In genomic region chr10:14048930-14049613, GRCh38 we compare ENCODE assay signal across 28 cellular contexts.
DNase-seq lines count a peak whose midpoint lies in the region; ATAC-seq, FAIRE-seq and TF ChIP-seq lines count a peak whose summit lies in the region.
"Had no signal": no experiment of that assay in that cellular context is flagged by ENCODE, and none has a peak within 500 bp of the region (broad histone marks: within the 10 kb centered on the region; RNA-seq: fewer than 3 reads in every experiment).

No MANE protein-coding gene starts in this region.

- peak overlapping the region; percentile 66 to 78 for H3K27ac ChIP-seq in liver (ENCODE audit: low read depth in 1 of 2, low read length in 2 of 2)
- no peak overlapping the region for H3K27ac ChIP-seq in HepG2 (ENCODE audit: extremely low read length, insufficient read depth, low read length)
- peak overlapping the region in 3 of 4 donors; percentile 62 to 86 (median 67) for H3K27ac ChIP-seq in body of pancreas
- H3K27ac ChIP-seq in hepatocyte = peak overlapping the region; percentile 34
- no peak overlapping the region for H3K27ac ChIP-seq in right atrium auricular region
- H3K27ac ChIP-seq: left ventricle myocardium inferior, Peyer's patch, thyroid gland, vagina had no signal

- TF ChIP-seq CTCF in liver (IDR thresholded peaks at IDR 0.05; ENCODE audit: low read depth, low read length, missing input control) (no peak), HepG2 (CRISPR knock-in tag; IDR thresholded peaks at IDR 0.05) (no peak), body of pancreas (IDR thresholded peaks at IDR 0.05) (no peak), hepatocyte (IDR thresholded peaks at IDR 0.05; ENCODE audit: poor library complexity) (no peak), right atrium auricular region (IDR thresholded peaks at IDR 0.05) (no peak)

- H3K9me3 ChIP-seq in liver (ENCODE audit: control insufficient read depth in 4 of 4, low read length in 3 of 4) (no peaks in the 10 kb centered on the region), HepG2 (ENCODE audit: low read length) (no peaks in the 10 kb centered on the region), body of pancreas (no peaks in the 10 kb centered on the region), hepatocyte (ENCODE audit: low read depth) (no peaks in the 10 kb centered on the region), right atrium auricular region (no peaks in the 10 kb centered on the region)
- H3K9me3 ChIP-seq: BE2C, left ventricle myocardium inferior, thyroid gland, vagina had no signal

- H3K79me2 ChIP-seq in HepG2 (ENCODE audit: insufficient read depth, low read length) = no peaks in the 10 kb centered on the region
- H3K79me2 ChIP-seq in hepatocyte = no peaks in the 10 kb centered on the region

- no peak for DNase-seq in HepG2 (ENCODE audit: low spot score)
- peak in 2 of 4 donors; percentile 33 to 74 for DNase-seq in body of pancreas
- peak; percentile 30 for DNase-seq in hepatocyte (ENCODE audit: low spot score)
- no peak for DNase-seq in stimulated activated naive CD4-positive, alpha-beta T cell treated with Interleukin-2 at 50 U/mL for 16 hours (lab: John Stamatoyannopoulos, UW)
- DNase-seq in right atrium auricular region (ENCODE audit: low spot score) = no peak
- DNase-seq in CD1c-positive myeloid dendritic cell (ENCODE audit: extremely low spot score) = no peak
- DNase-seq: activated CD4-positive, alpha-beta memory T cell treated with anti-CD3 and anti-CD28 coated beads, Interleukin-2, amount 10 ng/mL, durations not matched to agents 7 days and 5 days; activated CD4-positive, alpha-beta T cell treated with anti-CD3 and anti-CD28 coated beads for 1 hour; activated CD8-positive, alpha-beta memory T cell treated with anti-CD3 and anti-CD28 coated beads, Interleukin-2, amount 50 U/mL, for 4 hours; activated naive CD4-positive, alpha-beta T cell treated with anti-CD3 and anti-CD28 coated beads for 36 hours; BE2C; CD8-positive, alpha-beta memory T cell; cerebellar nuclear complex; DMS53; left ventricle myocardium inferior; NCI-H1048; NCI-H1930; NCI-H2171 treated with DMSO at 0.1 percent for 48 hours; NCI-H524 treated with DMSO at 0.1 percent for 48 hours; Peyer's patch; stimulated activated CD4-positive, alpha-beta T cell treated with anti-CD3 and anti-CD28 coated beads, Interleukin-12 subunit alpha, Interleukin-12 subunit beta, amount 100 ng/mL, for 4 hours; stimulated activated CD4-positive, alpha-beta T cell treated with anti-CD3 and anti-CD28 coated beads, Interleukin-2, amount 100 ng/mL, for 48 hours; thyroid gland had no signal

- H3K27me3 ChIP-seq in liver (ENCODE audit: control insufficient read depth in 4 of 4, insufficient read depth in 4 of 4, low read length in 3 of 4) (no peaks in the 10 kb centered on the region), HepG2 (ENCODE audit: control insufficient read depth in 1 of 2, insufficient read depth in 2 of 2, low read length in 2 of 2) (no peaks in the 10 kb centered on the region), body of pancreas (no peaks in the 10 kb centered on the region), hepatocyte (no peaks in the 10 kb centered on the region), right atrium auricular region (no peaks in the 10 kb centered on the region)
- H3K27me3 ChIP-seq: BE2C, Peyer's patch, thyroid gland, vagina had no signal

- H3K9ac ChIP-seq in liver (ENCODE audit: low read depth in 1 of 2, low read length in 2 of 2) = no peak overlapping the region
- no peak overlapping the region for H3K9ac ChIP-seq in HepG2 (ENCODE audit: insufficient read depth, low read depth, low read length)

- H3K4me1 ChIP-seq in liver (ENCODE audit: control insufficient read depth in 4 of 4, insufficient read depth in 4 of 4, low read length in 3 of 4) (peaks cover 0 to 6% (median 3%) of the 10 kb centered on the region in 4 donors), HepG2 (ENCODE audit: insufficient read depth, low read length) (no peaks in the 10 kb centered on the region), body of pancreas (peaks cover 24% of the 10 kb centered on the region), hepatocyte (ENCODE audit: insufficient read depth) (no peaks in the 10 kb centered on the region), right atrium auricular region (no peaks in the 10 kb centered on the region)
- H3K4me1 ChIP-seq: BE2C, left ventricle myocardium inferior, thyroid gland, vagina had no signal

- H3K4me3 ChIP-seq in liver (ENCODE audit: low read depth in 1 of 3, low read length in 3 of 3) (no peak overlapping the region), HepG2 (replicated peaks in 1 of 3; ENCODE audit: insufficient read depth in 1 of 3, low read depth in 2 of 3, low read length in 3 of 3) (no peak overlapping the region), body of pancreas (no peak overlapping the region), hepatocyte (no peak overlapping the region), right atrium auricular region (no peak overlapping the region)
- H3K4me3 ChIP-seq: left ventricle myocardium inferior, Peyer's patch, thyroid gland, vagina had no signal

- TF ChIP-seq RAD21 in liver (IDR thresholded peaks at IDR 0.05) = peak; percentile 25 to 45
- TF ChIP-seq RAD21 in HepG2 (CRISPR knock-in tag; IDR thresholded peaks at IDR 0.05) = no peak

- in situ Hi-C loops in HepG2 (cut with HindIII; ENCODE audit: extremely low pct_ligation_motif_present, low pct_unique_long_range_greater_than_20kb) = no loop called here

- POLR2A ChIA-PET in HepG2 (lab: Yijun Ruan, JAX) = no interaction called here

- H3K4me2 ChIP-seq in HepG2 (ENCODE audit: low read depth, low read length) (no peak overlapping the region), hepatocyte (no peak overlapping the region)

- no peak for TF ChIP-seq POLR2A in HepG2 (IDR thresholded peaks at IDR 0.05; ENCODE audit: insufficient read depth in 1 of 2, low read depth in 2 of 2, low read length in 2 of 2)
- no peak for TF ChIP-seq POLR2A in body of pancreas (IDR thresholded peaks at IDR 0.05)

- intact Hi-C loops in HepG2 (cut with micrococcal nuclease; ENCODE audit: unreplicated experiment) (no loop called here), body of pancreas (cut with DNase I) (no loop called here)

- WGBS in liver = 42% methylated on average over 6 of the region's 6 CpGs
- WGBS in HepG2 (ENCODE audit: low lambda C conversion rate) = 4% methylated on average over 6 of the region's 6 CpGs
- 14 to 29% methylated on average over 6 of the region's 6 CpGs for WGBS in body of pancreas, 2 donors
- WGBS in hepatocyte (ENCODE audit: low lambda C conversion rate, missing lambda C conversion rate) = 87% methylated on average over 6 of the region's 6 CpGs

- no peak overlapping the region for H2AFZ ChIP-seq in HepG2 (ENCODE audit: low read length)
- H2AFZ ChIP-seq in hepatocyte = no peak overlapping the region

- no TSS peak for BruUV-seq in HepG2 (replicated peaks; lab: Mats Ljungman, UMichigan)

- no peaks in the 10 kb centered on the region for H3K36me3 ChIP-seq in liver (ENCODE audit: control insufficient read depth in 4 of 4, insufficient read depth in 3 of 4, low read depth in 1 of 4, low read length in 3 of 4)
- no peaks in the 10 kb centered on the region for H3K36me3 ChIP-seq in HepG2 (replicated peaks in 1 of 2; ENCODE audit: control insufficient read depth in 1 of 2, insufficient read depth in 2 of 2, low read length in 2 of 2)
- no peaks in the 10 kb centered on the region for H3K36me3 ChIP-seq in body of pancreas (replicated peaks in 1 of 2; ENCODE audit: insufficient read depth in 1 of 2, low read depth in 2 of 2)
- H3K36me3 ChIP-seq in hepatocyte (replicated peaks; ENCODE audit: insufficient read depth, low read depth) = no peaks in the 10 kb centered on the region
- H3K36me3 ChIP-seq in right atrium auricular region = no peaks in the 10 kb centered on the region
- H3K36me3 ChIP-seq: BE2C, left ventricle myocardium inferior, Peyer's patch, thyroid gland, vagina had no signal

- CTCF ChIA-PET in HepG2 (lab: Yijun Ruan, JAX; ENCODE audit: low intra/inter-chr PET ratio, low total read pairs) = no interaction called here

- no peak for ATAC-seq in HepG2
- ATAC-seq in body of pancreas = peak; percentile 89
- no peak for ATAC-seq in GM18520 (IDR thresholded peaks at IDR 0.05; ENCODE audit: unreplicated experiment)
- ATAC-seq: sciatic nerve had no signal

- no peaks in the 10 kb centered on the region for H4K20me1 ChIP-seq in HepG2 (ENCODE audit: insufficient read depth, low read length)
- H4K20me1 ChIP-seq in hepatocyte (ENCODE audit: insufficient read depth, poor library complexity, severe bottlenecking) = no peaks in the 10 kb centered on the region

- TF ChIP-seq EP300 in HepG2 (IDR thresholded peaks at IDR 0.05; ENCODE audit: low read depth in 2 of 2, low read length in 2 of 2) (no peak), HepG2 (CRISPR knock-in tag; IDR thresholded peaks at IDR 0.05; ENCODE audit: borderline replicate concordance) (no peak)

- no peaks in the 10 kb centered on the region for H3K9me2 ChIP-seq in hepatocyte (replicated peaks; ENCODE audit: insufficient read depth)

- no peak for FAIRE-seq in HepG2 (lab: Jason Lieb, UNC)
- FAIRE-seq: G401.6 had no signal

TF ChIP-seq in HepG2, 621 proteins besides CTCF, POLR2A, EP300 and RAD21 (continues in another document):
- TF ChIP-seq GLI4 (CRISPR knock-in tag; IDR thresholded peaks at IDR 0.05; ENCODE audit: borderline replicate concordance) (no peak), ZNF512 (CRISPR knock-in tag; IDR thresholded peaks at IDR 0.05) (no peak), FOXM1 (CRISPR knock-in tag; IDR thresholded peaks at IDR 0.05) (no peak), FLYWCH1 (CRISPR knock-in tag; IDR thresholded peaks at IDR 0.05) (no peak), ZNF674 (CRISPR knock-in tag; IDR thresholded peaks at IDR 0.05; ENCODE audit: low read depth) (no peak), MAFF (IDR thresholded peaks at IDR 0.05; ENCODE audit: low read depth, low read length) (no peak), TAF15 (IDR thresholded peaks at IDR 0.05; ENCODE audit: low read depth, low read length, poor library complexity, severe bottlenecking) (no peak)

Comparison
In these comparisons a context has a peak if more than half of its experiments do, and no peak if none do; other contexts are left out.
1. H3K27ac ChIP-seq: peak in liver (2 of 2), body of pancreas (3 of 4) and hepatocyte (single experiment); none in HepG2 (single experiment) and right atrium auricular region (0 of 2).